Comparison of ENCODE assay signal across 11 cellular contexts in the genomic region with DNA sequence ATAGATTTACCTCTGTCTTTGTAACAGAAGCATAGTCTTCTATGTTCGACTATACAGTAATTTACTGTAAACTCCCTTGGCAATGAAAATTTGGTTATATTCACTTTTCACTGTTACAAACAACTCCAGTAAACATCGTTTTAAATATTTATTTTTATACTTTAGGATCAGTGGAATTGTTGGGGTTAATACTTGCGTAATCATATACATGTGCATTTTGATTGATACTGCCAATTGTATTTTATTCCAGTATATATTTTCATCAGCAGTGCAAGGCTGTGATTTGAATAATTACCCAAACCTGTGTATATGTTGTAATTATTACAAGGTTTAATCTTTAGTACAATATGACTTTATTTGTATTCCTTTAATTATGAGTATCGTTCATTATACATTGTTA.
A peak's percentile ranks its signal among the peaks of the same experiment; 100 is the strongest.
DNase-seq lines count a peak whose midpoint lies in the region; ATAC-seq and TF ChIP-seq lines count a peak whose summit lies in the region.
"Had no signal": no experiment of that assay in that cellular context is flagged by ENCODE, and none has a peak within 500 bp of the region (broad histone marks: within the 10 kb centered on the region; RNA-seq: fewer than 3 reads in every experiment).

No MANE protein-coding gene starts in this region.

- peaks cover 10% of the 10 kb centered on the region for H3K36me3 Mint-ChIP-seq in nephron progenitor cell (ENCODE audit: low read depth)

- peaks cover 15% of the 10 kb centered on the region for H3K4me1 Mint-ChIP-seq in nephron progenitor cell

- intact Hi-C loops in esophagus squamous epithelium (cut with DNase I), result loop anchor here (10.0 kb wide), 1 partner anchor 348 kb away; no protein-coding TSS in a partner anchor
- intact Hi-C loops in gastrocnemius medialis (cut with DNase I; ENCODE audit: low total_unique reads), result loop anchor here (5.0 kb wide), 1 partner anchor 149 kb away; no protein-coding TSS in a partner anchor

- no peaks in the 10 kb centered on the region for H3K27me3 ChIP-seq in GM06990 (replicated peaks; ENCODE audit: control insufficient read depth, insufficient read depth, low read length)
- H3K27me3 ChIP-seq in SU-DHL-6 (ENCODE audit: low read length), result no peaks in the 10 kb centered on the region
- no peaks in the 10 kb centered on the region for H3K27me3 ChIP-seq in esophagus squamous epithelium
- no peaks in the 10 kb centered on the region for H3K27me3 ChIP-seq in gastrocnemius medialis

- peak overlapping the region; percentile 45 for H3K27ac ChIP-seq in SU-DHL-6 (ENCODE audit: low read depth, low read length)
- H3K27ac ChIP-seq in esophagus squamous epithelium, result peak overlapping the region in 3 of 4 donors; percentile 81 to 86 (median 85)
- peak overlapping the region in 2 of 4 donors; percentile 51 to 61 for H3K27ac ChIP-seq in gastrocnemius medialis

- no peaks in the 10 kb centered on the region for H3K9me3 ChIP-seq in SU-DHL-6 (ENCODE audit: insufficient read depth, low read length)
- H3K9me3 ChIP-seq in esophagus squamous epithelium, result peaks cover 0 to 6% (median 0%) of the 10 kb centered on the region in 3 donors
- no peaks in the 10 kb centered on the region for H3K9me3 ChIP-seq in gastrocnemius medialis

- H3K4me3 Mint-ChIP-seq in nephron progenitor cell, result no peak overlapping the region

- H3K27me3 Mint-ChIP-seq in nephron progenitor cell (ENCODE audit: low read depth, poor library complexity), result peaks cover 4% of the 10 kb centered on the region

- H2AFZ ChIP-seq in SU-DHL-6 (ENCODE audit: low read depth, low read length, severe bottlenecking), result peak overlapping the region; percentile 9

- ATAC-seq in gastrocnemius medialis (no peak), GM21367 (IDR thresholded peaks at IDR 0.05; ENCODE audit: unreplicated experiment) (no peak), HG03469 (IDR thresholded peaks at IDR 0.05; ENCODE audit: unreplicated experiment) (no peak)

- peaks cover 19% of the 10 kb centered on the region; the same call in 1 of the 2 replicates for H3F3A ChIP-seq in SU-DHL-6 (ENCODE audit: insufficient read depth)

- peak overlapping the region; percentile 48 for H3K9ac ChIP-seq in SU-DHL-6 (ENCODE audit: low read length)

- WGBS in esophagus squamous epithelium, 2 donors, result 36 to 39% methylated on average over 4 of the region's 4 CpGs

- no peak for TF ChIP-seq CTCF in GM06990 (IDR thresholded peaks at IDR 0.05; ENCODE audit: insufficient read depth, low read length, poor library complexity, severe bottlenecking)
- TF ChIP-seq CTCF in SU-DHL-6 (IDR thresholded peaks at IDR 0.05; ENCODE audit: insufficient read depth, low read length, poor library complexity, severe bottlenecking), result no peak
- TF ChIP-seq CTCF in esophagus squamous epithelium (IDR thresholded peaks at IDR 0.05), result no peak
- no peak for TF ChIP-seq CTCF in gastrocnemius medialis (IDR thresholded peaks at IDR 0.05 in 4 of 5, conservative IDR thresholded peaks at IDR 0.05 in 1 of 5)
- TF ChIP-seq CTCF in nephron progenitor cell (IDR thresholded peaks at IDR 0.05), result no peak

- H4K20me1 ChIP-seq in SU-DHL-6 (ENCODE audit: low read depth, low read length), result no peaks in the 10 kb centered on the region

- H3K9me3 Mint-ChIP-seq in nephron progenitor cell, result no peaks in the 10 kb centered on the region

- peaks cover 20 to 76% (median 37%) of the 10 kb centered on the region in 3 donors for H3K4me1 ChIP-seq in esophagus squamous epithelium
- H3K4me1 ChIP-seq in gastrocnemius medialis, result peaks cover 41 to 45% of the 10 kb centered on the region in 2 donors

- H3K4me2 ChIP-seq in SU-DHL-6 (ENCODE audit: low read depth, low read length, poor library complexity, severe bottlenecking), result peak overlapping the region; percentile 100

- no peak for DNase-seq in GM06990 (ENCODE audit: extremely low read depth, insufficient read length)
- DNase-seq in esophagus squamous epithelium (lab: John Stamatoyannopoulos, UW), result no peak
- no peak for DNase-seq in gastrocnemius medialis
- no peak for DNase-seq in NCI-H69 (lab: John Stamatoyannopoulos, UW)
- DNase-seq in nephron progenitor cell, result no peak
- DNase-seq: left ventricle myocardium superior; NCI-H1105; stimulated activated CD4-positive, alpha-beta T cell treated with anti-CD3 and anti-CD28 coated beads, Interleukin-4, amount 100 ng/mL, for 24 hours had no signal

- H3K36me3 ChIP-seq in GM06990 (ENCODE audit: control insufficient read depth, insufficient read depth, low read length) (no peaks in the 10 kb centered on the region; the same call in none of the 2 replicates), SU-DHL-6 (ENCODE audit: low read length) (no peaks in the 10 kb centered on the region), esophagus squamous epithelium (no peaks in the 10 kb centered on the region), gastrocnemius medialis (no peaks in the 10 kb centered on the region)

- H3K79me2 ChIP-seq in SU-DHL-6 (ENCODE audit: insufficient read depth, low read length), result peaks cover 42% of the 10 kb centered on the region

- TF ChIP-seq POLR2A in esophagus squamous epithelium (IDR thresholded peaks at IDR 0.05) (no peak), gastrocnemius medialis (IDR thresholded peaks at IDR 0.05) (no peak)

- H3K27ac Mint-ChIP-seq in nephron progenitor cell, result no peak overlapping the region

- H3K9me2 ChIP-seq in SU-DHL-6 (replicated peaks; ENCODE audit: insufficient read depth, low read length), result no peaks in the 10 kb centered on the region

- peak overlapping the region; percentile 66 for H3K4me3 ChIP-seq in GM06990 (replicated peaks; ENCODE audit: low read depth, low read length)
- peak overlapping the region; percentile 60 for H3K4me3 ChIP-seq in SU-DHL-6 (ENCODE audit: insufficient read depth, low read length, poor library complexity, severe bottlenecking)
- H3K4me3 ChIP-seq in esophagus squamous epithelium, result peak overlapping the region; percentile 26 to 61 (median 43)
- peak overlapping the region; percentile 37 to 51 (median 48) for H3K4me3 ChIP-seq in gastrocnemius medialis

- in situ Hi-C loops in gastrocnemius medialis (cut with MboI; ENCODE audit: low sequenced_read_pairs in 4 of 4), result loop anchor here (10.0 to 25.0 kb wide), 5 partner anchors 142 to 471 kb away; no protein-coding TSS in a partner anchor
